In genomic region chr3:126763035-126763434, GRCh38 we compare ENCODE assay signal across 3 cellular contexts.
TF ChIP-seq lines count a peak whose summit lies in the region.

No MANE protein-coding gene starts in this region.

TF ChIP-seq in HepG2, 621 proteins besides CTCF, POLR2A, EP300 and RAD21:
- TF ChIP-seq MAFG (CRISPR knock-in tag; IDR thresholded peaks at IDR 0.05) (no peak), HNRNPK (IDR thresholded peaks at IDR 0.05; ENCODE audit: low read depth, low read length, poor library complexity, severe bottlenecking) (peak; percentile 88)

TF ChIP-seq in HEK293, 187 proteins besides CTCF, POLR2A, EP300 and RAD21:
- TF ChIP-seq ZNF530 (tag by site-specific recombination; IDR thresholded peaks at IDR 0.05; ENCODE audit: low read depth) (no peak), PRDM1 (tag by site-specific recombination; IDR thresholded peaks at IDR 0.05) (peak; percentile 94)
- TF ChIP-seq, protein P1, sequence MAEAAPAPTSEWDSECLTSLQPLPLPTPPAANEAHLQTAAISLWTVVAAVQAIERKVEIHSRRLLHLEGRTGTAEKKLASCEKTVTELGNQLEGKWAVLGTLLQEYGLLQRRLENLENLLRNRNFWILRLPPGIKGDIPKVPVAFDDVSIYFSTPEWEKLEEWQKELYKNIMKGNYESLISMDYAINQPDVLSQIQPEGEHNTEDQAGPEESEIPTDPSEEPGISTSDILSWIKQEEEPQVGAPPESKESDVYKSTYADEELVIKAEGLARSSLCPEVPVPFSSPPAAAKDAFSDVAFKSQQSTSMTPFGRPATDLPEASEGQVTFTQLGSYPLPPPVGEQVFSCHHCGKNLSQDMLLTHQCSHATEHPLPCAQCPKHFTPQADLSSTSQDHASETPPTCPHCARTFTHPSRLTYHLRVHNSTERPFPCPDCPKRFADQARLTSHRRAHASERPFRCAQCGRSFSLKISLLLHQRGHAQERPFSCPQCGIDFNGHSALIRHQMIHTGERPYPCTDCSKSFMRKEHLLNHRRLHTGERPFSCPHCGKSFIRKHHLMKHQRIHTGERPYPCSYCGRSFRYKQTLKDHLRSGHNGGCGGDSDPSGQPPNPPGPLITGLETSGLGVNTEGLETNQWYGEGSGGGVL (tag by site-specific recombination; IDR thresholded peaks at IDR 0.05), result peak; percentile 37; the same call in 1 of the 2 replicates

TF ChIP-seq in K562, 482 proteins besides CTCF, POLR2A, EP300 and RAD21:
- 0 out of 2 replicates have a peak, but pooled peaks have one; percentile 4 for TF ChIP-seq ZNF507 (tag; conservative IDR thresholded peaks at IDR 0.05)
- no peak for TF ChIP-seq ZNF444 (CRISPR knock-in tag; IDR thresholded peaks at IDR 0.05)
- TF ChIP-seq, protein P2, sequence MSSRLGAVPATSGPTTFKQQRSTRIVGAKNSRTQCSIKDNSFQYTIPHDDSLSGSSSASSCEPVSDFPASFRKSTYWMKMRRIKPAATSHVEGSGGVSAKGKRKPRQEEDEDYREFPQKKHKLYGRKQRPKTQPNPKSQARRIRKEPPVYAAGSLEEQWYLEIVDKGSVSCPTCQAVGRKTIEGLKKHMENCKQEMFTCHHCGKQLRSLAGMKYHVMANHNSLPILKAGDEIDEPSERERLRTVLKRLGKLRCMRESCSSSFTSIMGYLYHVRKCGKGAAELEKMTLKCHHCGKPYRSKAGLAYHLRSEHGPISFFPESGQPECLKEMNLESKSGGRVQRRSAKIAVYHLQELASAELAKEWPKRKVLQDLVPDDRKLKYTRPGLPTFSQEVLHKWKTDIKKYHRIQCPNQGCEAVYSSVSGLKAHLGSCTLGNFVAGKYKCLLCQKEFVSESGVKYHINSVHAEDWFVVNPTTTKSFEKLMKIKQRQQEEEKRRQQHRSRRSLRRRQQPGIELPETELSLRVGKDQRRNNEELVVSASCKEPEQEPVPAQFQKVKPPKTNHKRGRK (tag; IDR thresholded peaks at IDR 0.05), result peak; percentile 19; the same call in 1 of the 2 replicates
- TF ChIP-seq, protein P3, sequence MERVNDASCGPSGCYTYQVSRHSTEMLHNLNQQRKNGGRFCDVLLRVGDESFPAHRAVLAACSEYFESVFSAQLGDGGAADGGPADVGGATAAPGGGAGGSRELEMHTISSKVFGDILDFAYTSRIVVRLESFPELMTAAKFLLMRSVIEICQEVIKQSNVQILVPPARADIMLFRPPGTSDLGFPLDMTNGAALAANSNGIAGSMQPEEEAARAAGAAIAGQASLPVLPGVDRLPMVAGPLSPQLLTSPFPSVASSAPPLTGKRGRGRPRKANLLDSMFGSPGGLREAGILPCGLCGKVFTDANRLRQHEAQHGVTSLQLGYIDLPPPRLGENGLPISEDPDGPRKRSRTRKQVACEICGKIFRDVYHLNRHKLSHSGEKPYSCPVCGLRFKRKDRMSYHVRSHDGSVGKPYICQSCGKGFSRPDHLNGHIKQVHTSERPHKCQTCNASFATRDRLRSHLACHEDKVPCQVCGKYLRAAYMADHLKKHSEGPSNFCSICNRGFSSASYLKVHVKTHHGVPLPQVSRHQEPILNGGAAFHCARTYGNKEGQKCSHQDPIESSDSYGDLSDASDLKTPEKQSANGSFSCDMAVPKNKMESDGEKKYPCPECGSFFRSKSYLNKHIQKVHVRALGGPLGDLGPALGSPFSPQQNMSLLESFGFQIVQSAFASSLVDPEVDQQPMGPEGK (CRISPR knock-in tag; IDR thresholded peaks at IDR 0.05; ENCODE audit: borderline replicate concordance), result no peak
- TF ChIP-seq ZNF589 (CRISPR knock-in tag; IDR thresholded peaks at IDR 0.05; ENCODE audit: low read depth), result no peak
